ENCODE assay signal across 8 cellular contexts in the genomic region with DNA sequence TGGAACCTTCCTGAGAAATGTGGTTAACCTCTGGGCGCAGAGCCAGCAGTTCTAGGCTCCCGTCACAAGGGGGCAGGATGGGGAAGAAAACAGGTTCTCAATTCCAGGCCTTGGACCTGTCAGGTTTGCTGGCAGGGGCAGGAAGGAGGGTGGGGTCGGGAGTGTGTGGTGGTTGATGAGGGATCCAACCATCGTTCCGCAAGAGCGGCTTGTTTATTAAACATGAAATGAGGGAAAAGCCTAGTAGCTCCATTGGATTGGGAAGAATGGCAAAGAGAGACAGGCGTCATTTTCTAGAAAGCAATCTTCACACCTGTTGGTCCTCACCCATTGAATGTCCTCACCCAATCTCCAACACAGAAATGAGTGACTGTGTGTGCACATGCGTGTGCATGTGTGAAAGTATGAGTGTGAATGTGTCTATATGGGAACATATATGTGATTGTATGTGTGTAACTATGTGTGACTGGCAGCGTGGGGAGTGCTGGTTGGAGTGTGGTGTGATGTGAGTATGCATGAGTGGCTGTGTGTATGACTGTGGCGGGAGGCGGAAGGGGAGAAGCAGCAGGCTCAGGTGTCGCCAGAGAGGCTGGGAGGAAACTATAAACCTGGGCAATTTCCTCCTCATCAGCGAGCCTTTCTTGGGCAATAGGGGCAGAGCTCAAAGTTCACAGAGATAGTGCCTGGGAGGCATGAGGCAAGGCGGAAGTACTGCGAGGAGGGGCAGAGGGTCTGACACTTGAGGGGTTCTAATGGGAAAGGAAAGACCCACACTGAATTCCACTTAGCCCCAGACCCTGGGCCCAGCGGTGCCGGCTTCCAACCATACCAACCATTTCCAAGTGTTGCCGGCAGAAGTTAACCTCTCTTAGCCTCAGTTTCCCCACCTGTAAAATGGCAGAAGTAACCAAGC. TPM values are rescaled to one million over a fixed set of nuclear protein-coding genes. Genes with fewer than 3 reads are reported as not detected.
A peak's percentile ranks its signal among the peaks of the same experiment; 100 is the strongest.
DNase-seq lines count a peak whose midpoint lies in the region; ATAC-seq and TF ChIP-seq lines count a peak whose summit lies in the region.

No MANE protein-coding gene starts in this region.

- H3K9ac ChIP-seq in fibroblast of lung (ENCODE audit: insufficient read depth, low read length), result no peak overlapping the region

- H4K20me1 ChIP-seq in fibroblast of lung (ENCODE audit: control insufficient read depth, extremely low read depth, insufficient read depth, low read length), result no peaks in the 10 kb centered on the region

- H3K4me1 Mint-ChIP-seq in natural killer cell treated with Interleukin-12 subunit alpha and Interleukin-12 subunit beta and Interleukin-15 and Interleukin-18, amount 100 ng/mL, for 72 hours (ENCODE audit: low read depth in 2 of 2), result peaks cover 9 to 31% of the 10 kb centered on the region in 2 donors

- BruUV-seq in A673 (replicated peaks; lab: Mats Ljungman, UMichigan), result no TSS peak

- H3K4me1 ChIP-seq in A673 (ENCODE audit: insufficient read depth, low read length, poor library complexity, severe bottlenecking) (no peaks in the 10 kb centered on the region), fibroblast of lung (ENCODE audit: control insufficient read depth, extremely low read depth, insufficient read depth, low read length) (peaks cover 24% of the 10 kb centered on the region)

- H3K9me3 ChIP-seq in A673 (ENCODE audit: low read depth, low read length, poor library complexity, severe bottlenecking), result no peaks in the 10 kb centered on the region
- H3K9me3 ChIP-seq in fibroblast of lung (ENCODE audit: control insufficient read depth, insufficient read depth, low read depth, low read length), result no peaks in the 10 kb centered on the region

- H3K4me3 ChIP-seq in A673 (ENCODE audit: low read depth, low read length, poor library complexity, severe bottlenecking) (no peak overlapping the region), fibroblast of lung (replicated peaks in 1 of 4; ENCODE audit: control extremely low read depth in 1 of 4, insufficient read depth in 1 of 4, low read depth in 3 of 4, low read length in 4 of 4) (no peak overlapping the region)

- ATAC-seq in GM18511 (IDR thresholded peaks at IDR 0.05; ENCODE audit: unreplicated experiment), result peak; percentile 65
- peak; percentile 73 to 78 for ATAC-seq in natural killer cell treated with Interleukin-12 subunit alpha and Interleukin-12 subunit beta and Interleukin-15 and Interleukin-18, amount 100 ng/mL, for 72 hours

- H3K36me3 Mint-ChIP-seq in natural killer cell treated with Interleukin-12 subunit alpha and Interleukin-12 subunit beta and Interleukin-15 and Interleukin-18, amount 100 ng/mL, for 72 hours, result no peaks in the 10 kb centered on the region

- intact Hi-C loops in A673 (cut with micrococcal nuclease; ENCODE audit: unreplicated experiment), result loop anchor here (1.0 kb wide), 3 partner anchors 56 to 135 kb away; no protein-coding TSS in a partner anchor

- no peak overlapping the region for H3K4me2 ChIP-seq in fibroblast of lung (ENCODE audit: extremely low read depth, insufficient read depth, low read length)

- no peaks in the 10 kb centered on the region for H3K27me3 ChIP-seq in A673 (replicated peaks; ENCODE audit: insufficient read depth, low read depth, low read length, poor library complexity)
- no peaks in the 10 kb centered on the region for H3K27me3 ChIP-seq in fibroblast of lung (ENCODE audit: control insufficient read depth, insufficient read depth, low read length)

- no peak overlapping the region for H3K27ac ChIP-seq in A673 (ENCODE audit: low read depth, low read length, poor library complexity, severe bottlenecking)
- H3K27ac ChIP-seq in fibroblast of lung (ENCODE audit: insufficient read depth, low read length), result no peak overlapping the region

- H3K36me3 ChIP-seq in A673 (ENCODE audit: insufficient read depth, low read length, poor library complexity, severe bottlenecking), result no peaks in the 10 kb centered on the region
- H3K36me3 ChIP-seq in fibroblast of lung (ENCODE audit: control insufficient read depth, insufficient read depth, low read length), result no peaks in the 10 kb centered on the region

- no peaks in the 10 kb centered on the region for H3K27me3 Mint-ChIP-seq in natural killer cell treated with Interleukin-12 subunit alpha and Interleukin-12 subunit beta and Interleukin-15 and Interleukin-18, amount 100 ng/mL, for 72 hours

- in situ Hi-C loops in KBM-7 (cut with MboI; ENCODE audit: low pct_unique_long_range_greater_than_20kb, low sequenced_read_pairs), result loop anchor here (10.0 kb wide), 1 partner anchor 61 kb away; no protein-coding TSS in a partner anchor

- DNase-seq in A673 (ENCODE audit: low spot score), result peak; percentile 88
- DNase-seq in KBM-7, result peak; percentile 93
- DNase-seq in OCI-M1 (lab: John Stamatoyannopoulos, UW), result peak; percentile 89
- DNase-seq in activated T-cell treated with anti-CD3 and anti-CD28 coated beads, Interleukin-2, amount 50 U/mL, for 1 hour, result peak; percentile 82
- DNase-seq in fibroblast of lung (ENCODE audit: low read depth in 2 of 2), result peak; percentile 73 to 87
- peak; percentile 69 for DNase-seq in natural killer cell treated with Interleukin-12 subunit alpha and Interleukin-12 subunit beta and Interleukin-15 and Interleukin-18, amount 100 ng/mL, for 72 hours (ENCODE audit: low spot score)
- peak; percentile 61 for DNase-seq in stimulated activated naive CD4-positive, alpha-beta T cell treated with Interleukin-2 at 50 U/mL for 16 hours (lab: John Stamatoyannopoulos, UW)

- peak overlapping the region; percentile 0 for H3K4me3 Mint-ChIP-seq in natural killer cell treated with Interleukin-12 subunit alpha and Interleukin-12 subunit beta and Interleukin-15 and Interleukin-18, amount 100 ng/mL, for 72 hours

- CTCF ChIA-PET in A673 (lab: Charles Lee), result no interaction called here

- TF ChIP-seq CTCF in A673 (conservative IDR thresholded peaks at IDR 0.05; ENCODE audit: low read depth, low read length) (peak; percentile 93), fibroblast of lung (conservative IDR thresholded peaks at IDR 0.05 in 1 of 2, IDR thresholded peaks at IDR 0.05 in 1 of 2; ENCODE audit: low read depth in 1 of 2, low read length in 2 of 2) (peak; percentile 88 to 89)

- POLR2A ChIA-PET in A673 (lab: Charles Lee; ENCODE audit: low non-redundant PET), result no interaction called here

- H3K9me3 Mint-ChIP-seq in natural killer cell treated with Interleukin-12 subunit alpha and Interleukin-12 subunit beta and Interleukin-15 and Interleukin-18, amount 100 ng/mL, for 72 hours, result no peaks in the 10 kb centered on the region

- no peaks in the 10 kb centered on the region for H3K79me2 ChIP-seq in fibroblast of lung (ENCODE audit: control insufficient read depth, insufficient read depth, low read length)

- no peak overlapping the region for H2AFZ ChIP-seq in fibroblast of lung (ENCODE audit: low read length)

- H3K27ac Mint-ChIP-seq in natural killer cell treated with Interleukin-12 subunit alpha and Interleukin-12 subunit beta and Interleukin-15 and Interleukin-18, amount 100 ng/mL, for 72 hours, result peak overlapping the region; percentile 43 to 59

RNA-seq across cellular contexts. Expression of a gene that starts 29.6 kb away (rescaled TPM):
- total RNA-seq in A673 (2021) (623 and 682 TPM in 2 replicates), fibroblast of lung (191 and 200 TPM in 2 replicates)
- 435 and 493 TPM in 2 replicates for polyA plus RNA-seq in fibroblast of lung
- polyA plus RNA-seq in fibroblast of lung (2012), result 375 and 433 TPM in 2 replicates
- polyA minus RNA-seq in fibroblast of lung (ENCODE audit: low replicate concordance), result 24.0 and 69.8 TPM in 2 replicates
- total RNA-seq in natural killer cell treated with Interleukin-12 subunit alpha and Interleukin-12 subunit beta and Interleukin-15 and Interleukin-18, amount 100 ng/mL, for 72 hours, result 100 to 1,000 TPM; 455 to 498 TPM

RNA-seq across cellular contexts. Expression of a gene that starts 54.7 kb away (rescaled TPM):
- total RNA-seq in A673 (2021) (30.4 and 33.6 TPM in 2 replicates), fibroblast of lung (470 and 900 TPM in 2 replicates)
- 166 and 238 TPM in 2 replicates for polyA plus RNA-seq in fibroblast of lung
- 192 and 275 TPM in 2 replicates for polyA plus RNA-seq in fibroblast of lung (2012)
- polyA minus RNA-seq in fibroblast of lung (ENCODE audit: low replicate concordance), result 286 and 448 TPM in 2 replicates
- 100 to 1,000 TPM; 176 to 617 TPM for total RNA-seq in natural killer cell treated with Interleukin-12 subunit alpha and Interleukin-12 subunit beta and Interleukin-15 and Interleukin-18, amount 100 ng/mL, for 72 hours
